Comparison of ENCODE assay signal across 1 cellular context in genomic region chr4:33996075-33996718, GRCh38.
TF ChIP-seq lines count a peak whose summit lies in the region.

No MANE protein-coding gene starts in this region.

TF ChIP-seq in SK-N-SH treated with all-trans-retinoic acid at 6 μM for 48 hours, 23 proteins besides CTCF, POLR2A, EP300 and RAD21 (continued from another document):
- TF ChIP-seq PATZ1 (CRISPR knock-in tag; IDR thresholded peaks at IDR 0.05; ENCODE audit: borderline replicate concordance) (peak; percentile 64; the same call in 1 of the 2 replicates), ZFP3 (CRISPR knock-in tag; IDR thresholded peaks at IDR 0.05) (peak; percentile 76; the same call in 1 of the 2 replicates), CSDC2 (CRISPR knock-in tag; IDR thresholded peaks at IDR 0.05) (peak; percentile 97), ISL1 (CRISPR knock-in tag; IDR thresholded peaks at IDR 0.05) (peak; percentile 94), TSHZ2 (CRISPR knock-in tag; IDR thresholded peaks at IDR 0.05) (no peak), GLIS3 (CRISPR knock-in tag; IDR thresholded peaks at IDR 0.05) (no peak), ZFP30 (CRISPR knock-in tag; IDR thresholded peaks at IDR 0.05) (peak; percentile 4; the same call in 1 of the 2 replicates), ARNTL (CRISPR knock-in tag; IDR thresholded peaks at IDR 0.05; ENCODE audit: borderline replicate concordance, low read depth) (no peak), CREB5 (CRISPR knock-in tag; IDR thresholded peaks at IDR 0.05; ENCODE audit: low read depth) (peak; percentile 98), ZNF8 (CRISPR knock-in tag; IDR thresholded peaks at IDR 0.05) (no peak), POU6F1 (CRISPR knock-in tag; IDR thresholded peaks at IDR 0.05; ENCODE audit: borderline replicate concordance, low read depth) (no peak), TCF4 (CRISPR knock-in tag; IDR thresholded peaks at IDR 0.05; ENCODE audit: borderline replicate concordance) (no peak), BACH2 (CRISPR knock-in tag; IDR thresholded peaks at IDR 0.05; ENCODE audit: borderline replicate concordance) (no peak), SNAI2 (CRISPR knock-in tag; IDR thresholded peaks at IDR 0.05) (peak; percentile 78), ZC3H10 (CRISPR knock-in tag; IDR thresholded peaks at IDR 0.05) (no peak), ZNF70 (CRISPR knock-in tag; IDR thresholded peaks at IDR 0.05) (no peak)
